In the genomic region with DNA sequence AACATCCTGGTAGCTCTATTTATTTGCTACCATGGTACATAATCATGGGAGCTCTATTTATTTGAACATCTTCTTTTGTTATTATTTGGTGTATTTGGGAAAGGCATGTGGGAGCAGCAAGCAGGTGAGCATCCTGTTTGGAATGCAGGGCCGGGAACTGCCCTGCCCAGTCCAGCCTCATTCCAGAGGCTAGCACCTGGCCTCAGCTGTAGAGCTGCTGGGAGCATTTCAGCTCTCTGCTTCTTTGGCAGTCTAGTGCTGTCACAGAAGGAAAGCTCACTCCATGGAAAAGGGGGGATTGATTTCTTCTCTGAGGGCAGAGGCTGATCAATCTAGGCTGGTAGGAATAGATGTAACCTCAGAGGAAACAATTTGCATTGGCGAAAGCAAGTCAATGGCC, we compare ENCODE assay signal across 27 cellular contexts.
DNase-seq lines count a peak whose midpoint lies in the region; ATAC-seq, FAIRE-seq and TF ChIP-seq lines count a peak whose summit lies in the region.
"Had no signal": no experiment of that assay in that cellular context is flagged by ENCODE, and none has a peak within 500 bp of the region (broad histone marks: within the 10 kb centered on the region; RNA-seq: fewer than 3 reads in every experiment).

No MANE protein-coding gene starts in this region.

- in situ Hi-C loops in HepG2 (cut with HindIII; ENCODE audit: extremely low pct_ligation_motif_present, low pct_unique_long_range_greater_than_20kb): no loop called here

- intact Hi-C loops in HepG2 (cut with micrococcal nuclease; ENCODE audit: unreplicated experiment) (no loop called here), right lobe of liver (cut with DNase I) (no loop called here)

- no peaks in the 10 kb centered on the region for H4K20me1 ChIP-seq in HepG2 (ENCODE audit: insufficient read depth, low read length)

- peaks cover 4% of the 10 kb centered on the region for H3K36me3 Mint-ChIP-seq in endodermal cell (ENCODE audit: low read depth)
- H3K36me3 Mint-ChIP-seq: activated naive CD8-positive, alpha-beta T cell treated with anti-CD3 and anti-CD28 coated beads for 36 hours; brain had no signal

- no peak for TF ChIP-seq POLR2A in HepG2 (IDR thresholded peaks at IDR 0.05; ENCODE audit: insufficient read depth in 1 of 2, low read depth in 2 of 2, low read length in 2 of 2)
- TF ChIP-seq POLR2A in right lobe of liver (IDR thresholded peaks at IDR 0.05): no peak

- peaks cover under 1% of the 10 kb centered on the region for H3K27me3 Mint-ChIP-seq in endodermal cell (ENCODE audit: insufficient read depth)
- H3K27me3 Mint-ChIP-seq: activated CD8-positive, alpha-beta T cell treated with anti-CD3 and anti-CD28 coated beads for 36 hours; activated naive CD8-positive, alpha-beta T cell treated with anti-CD3 and anti-CD28 coated beads for 36 hours; brain; naive thymus-derived CD4-positive, alpha-beta T cell had no signal

- H3K9me3 Mint-ChIP-seq in endodermal cell: peaks cover 8% of the 10 kb centered on the region
- H3K9me3 Mint-ChIP-seq: activated CD8-positive, alpha-beta T cell treated with anti-CD3 and anti-CD28 coated beads for 36 hours; activated naive CD8-positive, alpha-beta T cell treated with anti-CD3 and anti-CD28 coated beads for 36 hours; activated T-cell treated with anti-CD3 and anti-CD28 coated beads, Interleukin-2, amount 50 U/mL, for 72 hours; naive thymus-derived CD4-positive, alpha-beta T cell had no signal

- H3K9me3 ChIP-seq in HepG2 (ENCODE audit: low read length) (no peaks in the 10 kb centered on the region), right lobe of liver (no peaks in the 10 kb centered on the region), endodermal cell (ENCODE audit: control insufficient read depth, low read length) (peaks cover 8% of the 10 kb centered on the region), lung (ENCODE audit: control insufficient read depth in 2 of 2, insufficient read depth in 1 of 2, low read length in 1 of 2) (no peaks in the 10 kb centered on the region)
- H3K9me3 ChIP-seq: gastroesophageal sphincter had no signal

- H3K4me3 ChIP-seq in HepG2 (replicated peaks in 1 of 3; ENCODE audit: insufficient read depth in 1 of 3, low read depth in 2 of 3, low read length in 3 of 3) (no peak overlapping the region), right lobe of liver (no peak overlapping the region), endodermal cell (ENCODE audit: low read length) (no peak overlapping the region), lung (no peak overlapping the region)
- H3K4me3 ChIP-seq: gastroesophageal sphincter, skin epidermis had no signal

- ATAC-seq in HepG2 (peak; percentile 40; the same call in 1 of the 3 replicates), right lobe of liver (no peak), lung (ENCODE audit: insufficient read depth, low FRiP score) (peak; percentile 60)
- ATAC-seq: activated CD8-positive, alpha-beta T cell treated with anti-CD3 and anti-CD28 coated beads for 36 hours; activated T-cell treated with anti-CD3 and anti-CD28 coated beads, Interleukin-2, amount 50 U/mL, for 72 hours; gastroesophageal sphincter; naive thymus-derived CD4-positive, alpha-beta T cell had no signal

- no peak for TF ChIP-seq EP300 in HepG2 (IDR thresholded peaks at IDR 0.05; ENCODE audit: low read depth in 2 of 2, low read length in 2 of 2)
- no peak for TF ChIP-seq EP300 in HepG2 (CRISPR knock-in tag; IDR thresholded peaks at IDR 0.05; ENCODE audit: borderline replicate concordance)

- H3K9ac ChIP-seq in HepG2 (ENCODE audit: insufficient read depth, low read depth, low read length): no peak overlapping the region
- H3K9ac ChIP-seq in endodermal cell (ENCODE audit: extremely low read depth, low read length, poor library complexity, severe bottlenecking): no peak overlapping the region
- H3K9ac ChIP-seq: parathyroid adenoma had no signal

- TF ChIP-seq RAD21 in HepG2 (CRISPR knock-in tag; IDR thresholded peaks at IDR 0.05): no peak

- H3K27ac ChIP-seq in HepG2 (ENCODE audit: extremely low read length, insufficient read depth, low read length) (no peak overlapping the region), right lobe of liver (no peak overlapping the region), endodermal cell (ENCODE audit: low read depth, low read length) (no peak overlapping the region), lung (ENCODE audit: low read depth in 1 of 2, low read length in 1 of 2) (peak overlapping the region in 1 of 2 donors; percentile 37)
- H3K27ac ChIP-seq: gastroesophageal sphincter, parathyroid adenoma, VCaP had no signal

- 88% methylated on average over 2 of the region's 2 CpGs for WGBS in HepG2 (ENCODE audit: low lambda C conversion rate)
- WGBS in right lobe of liver (ENCODE audit: insufficient coverage, low coverage, low lambda C conversion rate, missing lambda C conversion rate): 92% methylated on average over 2 of the region's 2 CpGs
- WGBS in endodermal cell (ENCODE audit: insufficient coverage in 1 of 2, insufficient read length in 1 of 2), 2 experiments: 94 to 100% methylated on average over 1 to 2 of the region's 2 CpGs
- 79 to 88% methylated on average over 2 of the region's 2 CpGs for WGBS in lung, 2 donors

- H3K4me1 ChIP-seq in HepG2 (ENCODE audit: insufficient read depth, low read length) (peaks cover 30% of the 10 kb centered on the region), right lobe of liver (peaks cover 0 to 3% (median 1%) of the 10 kb centered on the region in 4 donors), endodermal cell (ENCODE audit: control insufficient read depth, insufficient read depth, low read length) (no peaks in the 10 kb centered on the region), lung (ENCODE audit: control insufficient read depth in 2 of 2, insufficient read depth in 2 of 2, low read length in 2 of 2) (peaks cover 0 to 4% of the 10 kb centered on the region in 2 donors)
- H3K4me1 ChIP-seq: parathyroid adenoma had no signal

- no peak overlapping the region for H3K27ac Mint-ChIP-seq in endodermal cell
- H3K27ac Mint-ChIP-seq: activated CD8-positive, alpha-beta T cell treated with anti-CD3 and anti-CD28 coated beads for 36 hours; activated naive CD8-positive, alpha-beta T cell treated with anti-CD3 and anti-CD28 coated beads for 36 hours; activated T-cell treated with anti-CD3 and anti-CD28 coated beads, Interleukin-2, amount 50 U/mL, for 72 hours; brain; naive thymus-derived CD4-positive, alpha-beta T cell had no signal

- H3K27me3 ChIP-seq in HepG2 (ENCODE audit: control insufficient read depth in 1 of 2, insufficient read depth in 2 of 2, low read length in 2 of 2) (no peaks in the 10 kb centered on the region), right lobe of liver (no peaks in the 10 kb centered on the region), endodermal cell (ENCODE audit: control insufficient read depth, insufficient read depth, low read length, poor library complexity, severe bottlenecking) (no peaks in the 10 kb centered on the region), lung (ENCODE audit: control insufficient read depth, insufficient read depth) (no peaks in the 10 kb centered on the region)

- H3K36me3 ChIP-seq in HepG2 (replicated peaks in 1 of 2; ENCODE audit: control insufficient read depth in 1 of 2, insufficient read depth in 2 of 2, low read length in 2 of 2) (no peaks in the 10 kb centered on the region), right lobe of liver (no peaks in the 10 kb centered on the region), endodermal cell (ENCODE audit: control insufficient read depth, insufficient read depth, low read length) (no peaks in the 10 kb centered on the region), lung (ENCODE audit: control insufficient read depth in 2 of 2, insufficient read depth in 2 of 2, low read length in 2 of 2) (no peaks in the 10 kb centered on the region)
- H3K36me3 ChIP-seq: gastroesophageal sphincter had no signal

- no peak for FAIRE-seq in HepG2 (lab: Jason Lieb, UNC)
- FAIRE-seq: A204.1 had no signal

- no peak overlapping the region for H3K4me2 ChIP-seq in HepG2 (ENCODE audit: low read depth, low read length)

- H3K79me2 ChIP-seq in HepG2 (ENCODE audit: insufficient read depth, low read length): no peaks in the 10 kb centered on the region

- peaks cover 30% of the 10 kb centered on the region for H3K4me1 Mint-ChIP-seq in endodermal cell
- H3K4me1 Mint-ChIP-seq: activated naive CD8-positive, alpha-beta T cell treated with anti-CD3 and anti-CD28 coated beads for 36 hours had no signal

- no TSS peak for BruUV-seq in HepG2 (replicated peaks; lab: Mats Ljungman, UMichigan)

- DNase-seq in HepG2 (ENCODE audit: low spot score) (no peak), right lobe of liver (no peak), endodermal cell (peak; percentile 70), lung (ENCODE audit: low spot score) (no peak), dermis blood vessel endothelial cell (no peak), Ammon's horn (ENCODE audit: low spot score) (no peak), NCI-H510A treated with DMSO at 0.1 percent for 48 hours (lab: John Stamatoyannopoulos, UW) (no peak)
- DNase-seq in activated CD8-positive, alpha-beta memory T cell treated with anti-CD3 and anti-CD28 coated beads for 24 hours: no peak
- DNase-seq: activated CD8-positive, alpha-beta T cell treated with anti-CD3 and anti-CD28 coated beads for 36 hours; activated naive CD8-positive, alpha-beta T cell treated with anti-CD3 and anti-CD28 coated beads for 36 hours; activated T-cell treated with anti-CD3 and anti-CD28 coated beads, Interleukin-2, amount 50 U/mL, for 72 hours; C1 segment of cervical spinal cord; cortex of kidney; DMS 273 treated with DMSO at 0.1 percent for 48 hours; naive thymus-derived CD4-positive, alpha-beta T cell; NCI-H146; NCI-H2227 treated with DMSO at 0.1 percent for 48 hours; Right ventricle myocardium superior; stimulated activated CD4-positive, alpha-beta T cell treated with anti-CD3 and anti-CD28 coated beads, Interleukin-4, amount 100 ng/mL, for 4 hours; substantia nigra; T-helper 1 cell had no signal

- no peak overlapping the region for H2AFZ ChIP-seq in HepG2 (ENCODE audit: low read length)
- H2AFZ ChIP-seq: parathyroid adenoma had no signal

- CTCF ChIA-PET in HepG2 (lab: Yijun Ruan, JAX; ENCODE audit: low intra/inter-chr PET ratio, low total read pairs): no interaction called here

- TF ChIP-seq CTCF in HepG2 (CRISPR knock-in tag; IDR thresholded peaks at IDR 0.05) (no peak), right lobe of liver (IDR thresholded peaks at IDR 0.05) (no peak), endodermal cell (conservative IDR thresholded peaks at IDR 0.05) (no peak), lung (IDR thresholded peaks at IDR 0.05; ENCODE audit: control extremely low read depth, extremely low read depth) (no peak)

- POLR2A ChIA-PET in HepG2 (lab: Yijun Ruan, JAX): no interaction called here

- H3K4me3 Mint-ChIP-seq in endodermal cell: no peak overlapping the region
- H3K4me3 Mint-ChIP-seq: activated CD8-positive, alpha-beta T cell treated with anti-CD3 and anti-CD28 coated beads for 36 hours; activated naive CD8-positive, alpha-beta T cell treated with anti-CD3 and anti-CD28 coated beads for 36 hours; activated T-cell treated with anti-CD3 and anti-CD28 coated beads, Interleukin-2, amount 50 U/mL, for 72 hours; brain; naive thymus-derived CD4-positive, alpha-beta T cell had no signal

TF ChIP-seq in HepG2, 621 proteins besides CTCF, POLR2A, EP300 and RAD21 (continues in another document):
- no peak for TF ChIP-seq KAT8 (CRISPR knock-in tag; IDR thresholded peaks at IDR 0.05)
- no peak for TF ChIP-seq ZNF567 (CRISPR knock-in tag; IDR thresholded peaks at IDR 0.05; ENCODE audit: borderline replicate concordance)
- TF ChIP-seq ZNF430 (CRISPR knock-in tag; IDR thresholded peaks at IDR 0.05): no peak
- TF ChIP-seq FLYWCH1 (CRISPR knock-in tag; IDR thresholded peaks at IDR 0.05): no peak

Comparison
In these comparisons a context has a peak if more than half of its experiments do, and no peak if none do; other contexts are left out.
1. ATAC-seq: peak in HepG2 (single experiment) and lung (single experiment); none in right lobe of liver (0 of 4).